ENCODE assay signal across 7 cellular contexts in the genomic region with DNA sequence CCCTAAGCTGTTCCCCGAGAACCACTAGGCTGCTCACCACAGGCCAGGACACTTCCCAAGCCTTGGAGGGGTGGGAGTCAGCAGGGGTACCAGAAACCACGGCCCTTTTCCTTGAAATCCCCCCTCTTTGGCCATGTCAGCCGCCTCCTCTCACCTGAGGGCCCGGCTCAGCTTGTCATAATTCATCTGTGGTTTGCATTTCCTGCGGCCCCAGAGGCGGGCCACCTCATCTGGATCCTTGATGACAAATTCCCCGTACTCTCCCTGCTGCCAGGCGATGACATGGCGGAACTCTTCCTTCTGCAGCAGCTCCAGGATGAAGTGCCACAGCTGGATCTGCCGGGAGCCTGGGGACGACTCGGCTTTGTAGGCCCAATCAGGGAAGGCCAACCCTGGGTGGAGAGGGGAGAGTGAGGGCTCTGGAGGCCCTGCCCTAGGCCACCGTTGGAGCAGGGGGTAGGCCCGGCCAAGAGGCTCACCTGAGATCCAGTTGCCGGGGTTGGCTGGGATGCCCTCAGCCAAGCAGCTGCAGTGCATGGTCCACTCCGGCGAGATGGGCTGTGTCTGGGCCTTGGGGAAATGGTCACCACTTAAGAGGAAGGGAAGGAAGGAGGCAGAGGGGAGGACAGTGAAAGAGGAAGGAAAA. TPM values are rescaled to one million over a fixed set of nuclear protein-coding genes. Genes with fewer than 3 reads are reported as not detected.
"Had no signal": no experiment of that assay in that cellular context is flagged by ENCODE, and none has a peak within 500 bp of the region (broad histone marks: within the 10 kb centered on the region; RNA-seq: fewer than 3 reads in every experiment).

No MANE protein-coding gene starts in this region.

RNA-seq across cellular contexts. Expression of gene ETV3L, which starts 0.5 kb away (rescaled TPM):
- total RNA-seq: activated CD8-positive, alpha-beta T cell treated with anti-CD3 and anti-CD28 coated beads, Interleukin-2, amount 10 ng/mL, durations not matched to agents 7 days and 5 days; activated naive CD4-positive, alpha-beta T cell treated with anti-CD3 and anti-CD28 coated beads, Interleukin-2, amount 50 U/mL, for 72 hours; activated T-helper 1 cell treated with anti-CD3 and anti-CD28 coated beads, Interleukin-12 subunit alpha, Interleukin-12 subunit beta, Interleukin-2, Interleukin-4 antibody, amounts not matched to agents 30 ng/mL and 10 ng/mL and 1 ng/mL, durations not matched to agents 14 hours and 24 hours and 36 hours; astrocyte; NCI-H460; PC-9; SK-MEL-5 had no signal
